8 cellular contexts compared by ENCODE assay signal in the genomic region with DNA sequence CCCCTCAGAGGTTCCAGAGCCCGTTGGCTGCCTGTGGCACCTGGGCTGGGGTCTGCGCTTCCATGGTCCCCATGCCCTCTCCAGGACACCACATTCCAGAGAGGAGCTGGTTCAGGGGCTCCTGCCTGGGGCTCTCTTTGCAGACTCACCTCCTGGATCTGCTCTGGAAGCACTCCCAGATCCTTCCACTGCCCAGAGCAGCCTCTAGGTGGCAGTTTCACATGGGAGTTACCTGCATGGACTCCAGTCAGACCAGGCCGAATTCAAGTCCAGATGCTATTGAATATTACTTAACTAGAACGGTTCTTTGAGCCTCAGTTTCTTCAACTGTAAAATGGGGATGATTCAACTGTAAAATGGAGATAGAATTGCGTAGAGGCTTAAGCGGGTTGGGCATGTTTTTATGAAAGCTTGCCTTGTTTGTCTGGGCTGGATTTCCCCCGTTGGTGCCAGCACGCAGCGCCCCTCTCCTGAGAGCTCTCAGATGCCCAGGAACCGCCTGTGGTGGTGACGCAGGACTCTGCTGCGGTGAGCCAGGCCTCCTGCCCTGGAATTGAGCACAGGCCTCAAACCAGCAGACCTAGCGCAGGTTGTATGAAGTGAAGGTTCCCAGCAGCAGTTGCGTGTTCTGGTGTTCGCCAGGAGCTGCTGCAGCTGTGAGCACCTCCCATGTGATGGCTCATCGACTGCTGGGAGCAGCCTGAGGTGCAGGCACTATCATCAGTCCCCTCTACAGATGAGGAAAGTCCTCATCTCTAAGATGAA. TPM values are rescaled to one million over a fixed set of nuclear protein-coding genes. Genes with fewer than 3 reads are reported as not detected.
A peak's percentile ranks its signal among the peaks of the same experiment; 100 is the strongest.
DNase-seq lines count a peak whose midpoint lies in the region; ATAC-seq lines count a peak whose summit lies in the region.

No MANE protein-coding gene starts in this region.

- no peak for ATAC-seq in GM21360 (IDR thresholded peaks at IDR 0.05; ENCODE audit: unreplicated experiment)

- DNase-seq in activated T-cell treated with anti-CD3 and anti-CD28 coated beads for 24 hours (ENCODE audit: low read depth) (peak; percentile 4), activated T-cell treated with anti-CD3 and anti-CD28 coated beads for 4 hours (no peak), HCEC 1CT (peak; percentile 35), NCI-H460 (ENCODE audit: extremely low read depth, low read depth) (peak; percentile 41), cerebellar cortex (ENCODE audit: low spot score) (peak; percentile 74), medulla oblongata (ENCODE audit: extremely low spot score) (peak; percentile 40), T-helper 2 cell (no peak)

RNA-seq across cellular contexts. Expression of gene LMO1, which starts 44.2 kb away (rescaled TPM):
- total RNA-seq in NCI-H460 (2014; rRNA removed; shearing (Covaris generic)): 0.40 and 1.5 TPM in 2 replicates
- not detected in 2 replicates for polyA plus RNA-seq in NCI-H460 (2014; cell fraction: nucleus; rRNA removed)

RNA-seq across cellular contexts. Expression of gene RIC3, which starts 50.6 kb away (rescaled TPM):
- 1.4 and 1.9 TPM in 2 replicates for total RNA-seq in NCI-H460 (2014; rRNA removed; shearing (Covaris generic))
- 1.3 and 2.7 TPM in 2 replicates for polyA plus RNA-seq in NCI-H460 (2014; cell fraction: nucleus; rRNA removed)

Comparison
In these comparisons a context has a peak if more than half of its experiments do, and no peak if none do; other contexts are left out.
1. DNase-seq: peak in activated T-cell treated with anti-CD3 and anti-CD28 coated beads for 24 hours (single experiment), HCEC 1CT (single experiment), NCI-H460 (single experiment), cerebellar cortex (single experiment) and medulla oblongata (single experiment); none in activated T-cell treated with anti-CD3 and anti-CD28 coated beads for 4 hours (single experiment) and T-helper 2 cell (0 of 5).